13 cellular contexts compared by ENCODE assay signal in genomic region chr3:197961582-197961945, GRCh38. TPM values are rescaled to one million over a fixed set of nuclear protein-coding genes. Genes with fewer than 3 reads are reported as not detected.
A peak's percentile ranks its signal among the peaks of the same experiment; 100 is the strongest.
DNase-seq lines count a peak whose midpoint lies in the region; ATAC-seq, FAIRE-seq and TF ChIP-seq lines count a peak whose summit lies in the region.
"Had no signal": no experiment of that assay in that cellular context is flagged by ENCODE, and none has a peak within 500 bp of the region (broad histone marks: within the 10 kb centered on the region; RNA-seq: fewer than 3 reads in every experiment).

No MANE protein-coding gene starts in this region.

- H4K20me1 ChIP-seq in BLaER1 treated with 17β-estradiol and CSF1 and Interleukin-3, amounts not matched to agents 10 nM and 100 nM: peaks cover 1 to 14% (median 8%) of the 10 kb centered on the region in 11 experiments; a peak in 18 of 22 replicates
- no peaks in the 10 kb centered on the region for H4K20me1 ChIP-seq in GM23248 (ENCODE audit: insufficient read depth)
- H4K20me1 ChIP-seq in keratinocyte (ENCODE audit: control insufficient read depth, extremely low read depth, insufficient read depth, low read length): no peaks in the 10 kb centered on the region

- H2AFZ ChIP-seq in GM23248 (peak overlapping the region; percentile 91), keratinocyte (ENCODE audit: control insufficient read depth, low read length) (no peak overlapping the region)

- peaks cover 39% of the 10 kb centered on the region for H3F3A ChIP-seq in GM23248 (ENCODE audit: insufficient read depth)

- DNase-seq in GM23248 (no peak), keratinocyte (ENCODE audit: low read depth, low spot score) (no peak), NCI-H446 treated with DMSO at 0.1 percent for 48 hours (lab: John Stamatoyannopoulos, UW) (no peak), amygdala (lab: John Stamatoyannopoulos, UW) (no peak)
- DNase-seq in T-helper 2 cell treated with Interferon-gamma antibody and Interleukin-4, amounts not matched to agents 5 μg/mL and 100 μg/mL, for 36 hours (ENCODE audit: low spot score): no peak
- DNase-seq: foreskin keratinocyte; HCEC 1CT; Peyer's patch; stimulated activated naive B cell treated with anti-CD40 and anti-IgM and Interleukin-4, amounts not matched to agents 10 μg/mL and 1 μg/mL and 100 μg/mL, for 72 hours had no signal

- no peak for TF ChIP-seq CTCF in keratinocyte (optimal IDR thresholded peaks at IDR 0.05 in 1 of 3, IDR thresholded peaks at IDR 0.05 in 1 of 3, conservative IDR thresholded peaks at IDR 0.05 in 1 of 3; ENCODE audit: extremely low read depth in 1 of 3, insufficient read depth in 2 of 3, low read length in 3 of 3)

- peaks cover 18% of the 10 kb centered on the region for H3K36me3 Mint-ChIP-seq in T-helper 2 cell treated with Interferon-gamma antibody and Interleukin-4, amounts not matched to agents 5 μg/mL and 100 μg/mL, for 36 hours (ENCODE audit: low read depth)
- H3K36me3 Mint-ChIP-seq: IgD-negative memory B cell had no signal

- H3K9me3 ChIP-seq in BLaER1 treated with 17β-estradiol and CSF1 and Interleukin-3, amounts not matched to agents 10 nM and 100 nM (replicated peaks in 1 of 11): peaks cover 11 to 18% (median 13%) of the 10 kb centered on the region in 11 experiments
- no peaks in the 10 kb centered on the region for H3K9me3 ChIP-seq in GM23248 (ENCODE audit: low read depth)
- H3K9me3 ChIP-seq in keratinocyte (ENCODE audit: control insufficient read depth, low read depth, low read length): no peaks in the 10 kb centered on the region
- H3K9me3 ChIP-seq: Peyer's patch had no signal

- FAIRE-seq in keratinocyte (lab: Jason Lieb, UNC): no peak

- H3K79me2 ChIP-seq in GM23248 (ENCODE audit: insufficient read depth): 0 out of 2 replicates have a peak, but pooled peaks cover 5% of the 10 kb centered on the region
- no peaks in the 10 kb centered on the region for H3K79me2 ChIP-seq in keratinocyte (ENCODE audit: control insufficient read depth, insufficient read depth, low read length)

- no peak for ATAC-seq in HG03045 (IDR thresholded peaks at IDR 0.05; ENCODE audit: unreplicated experiment)
- no peak for ATAC-seq in HG03159 (IDR thresholded peaks at IDR 0.05; ENCODE audit: unreplicated experiment)
- ATAC-seq: foreskin keratinocyte; stimulated activated naive B cell treated with anti-CD40 and anti-IgM and Interleukin-4, amounts not matched to agents 10 μg/mL and 1 μg/mL and 100 μg/mL, for 72 hours had no signal

- 90% methylated on average over 9 of the region's 9 CpGs for WGBS in GM23248 (ENCODE audit: low coverage in 1 of 2, low lambda C conversion rate in 2 of 2, missing lambda C conversion rate in 2 of 2), 2 experiments

- H3K27ac ChIP-seq in BLaER1 treated with 17β-estradiol and CSF1 and Interleukin-3, amounts not matched to agents 10 nM and 100 nM: no peak overlapping the region
- no peak overlapping the region for H3K27ac ChIP-seq in GM23248
- no peak overlapping the region for H3K27ac ChIP-seq in keratinocyte (ENCODE audit: control insufficient read depth, insufficient read depth, low read length)
- H3K27ac ChIP-seq: foreskin keratinocyte had no signal

- peak overlapping the region; percentile 86 to 96 (median 92); a peak in 19 of 22 replicates for H3K4me2 ChIP-seq in BLaER1 treated with 17β-estradiol and CSF1 and Interleukin-3, amounts not matched to agents 10 nM and 100 nM
- H3K4me2 ChIP-seq in GM23248 (ENCODE audit: unreplicated experiment) (peak overlapping the region; percentile 90), keratinocyte (ENCODE audit: control insufficient read depth, extremely low read depth, insufficient read depth, low read depth, low read length) (peak overlapping the region; percentile 87)

- peaks cover 42% of the 10 kb centered on the region for H3K4me1 Mint-ChIP-seq in T-helper 2 cell treated with Interferon-gamma antibody and Interleukin-4, amounts not matched to agents 5 μg/mL and 100 μg/mL, for 36 hours (ENCODE audit: low read depth)

- H3K9me3 Mint-ChIP-seq in T-helper 2 cell treated with Interferon-gamma antibody and Interleukin-4, amounts not matched to agents 5 μg/mL and 100 μg/mL, for 36 hours: no peaks in the 10 kb centered on the region
- H3K9me3 Mint-ChIP-seq: IgD-negative memory B cell had no signal

- no peak overlapping the region for H3K4me3 ChIP-seq in BLaER1 treated with 17β-estradiol and CSF1 and Interleukin-3, amounts not matched to agents 10 nM and 100 nM
- peak overlapping the region; percentile 81 for H3K4me3 ChIP-seq in GM23248
- no peak overlapping the region for H3K4me3 ChIP-seq in keratinocyte (ENCODE audit: control insufficient read depth in 2 of 3, extremely low read depth in 1 of 3, insufficient read depth in 2 of 3, low read depth in 1 of 3, low read length in 3 of 3)

- H3K27ac Mint-ChIP-seq in T-helper 2 cell treated with Interferon-gamma antibody and Interleukin-4, amounts not matched to agents 5 μg/mL and 100 μg/mL, for 36 hours: no peak overlapping the region

- dilution Hi-C loops in keratinocyte (cut with MboI; ENCODE audit: extremely low pct_ligation_motif_present, low sequenced_read_pairs): no loop called here

- H3K9me2 ChIP-seq in GM23248 (ENCODE audit: insufficient read depth): no peaks in the 10 kb centered on the region

- no peak overlapping the region for H3K9ac ChIP-seq in BLaER1 treated with 17β-estradiol and CSF1 and Interleukin-3, amounts not matched to agents 10 nM and 100 nM
- H3K9ac ChIP-seq in GM23248 (no peak overlapping the region), keratinocyte (ENCODE audit: control insufficient read depth, extremely low read depth, insufficient read depth, low read length) (no peak overlapping the region)

- no peaks in the 10 kb centered on the region for H3K27me3 ChIP-seq in BLaER1 treated with 17β-estradiol and CSF1 and Interleukin-3, amounts not matched to agents 10 nM and 100 nM
- H3K27me3 ChIP-seq in GM23248 (replicated peaks; ENCODE audit: insufficient read depth): no peaks in the 10 kb centered on the region
- H3K27me3 ChIP-seq in keratinocyte (ENCODE audit: control insufficient read depth, extremely low read depth, insufficient read depth, low read length): no peaks in the 10 kb centered on the region
- H3K27me3 ChIP-seq: foreskin keratinocyte, Peyer's patch had no signal

- no peaks in the 10 kb centered on the region for H3K27me3 Mint-ChIP-seq in T-helper 2 cell treated with Interferon-gamma antibody and Interleukin-4, amounts not matched to agents 5 μg/mL and 100 μg/mL, for 36 hours (ENCODE audit: low read depth)
- H3K27me3 Mint-ChIP-seq: IgD-negative memory B cell had no signal

- no peaks in the 10 kb centered on the region for H3K9me1 ChIP-seq in keratinocyte (ENCODE audit: control insufficient read depth, extremely low read depth, insufficient read depth, low read length)

- H3K4me3 Mint-ChIP-seq in T-helper 2 cell treated with Interferon-gamma antibody and Interleukin-4, amounts not matched to agents 5 μg/mL and 100 μg/mL, for 36 hours: peak overlapping the region; percentile 93

- peaks cover 4 to 12% (median 9%) of the 10 kb centered on the region in 11 experiments; a peak in 21 of 22 replicates for H3K36me3 ChIP-seq in BLaER1 treated with 17β-estradiol and CSF1 and Interleukin-3, amounts not matched to agents 10 nM and 100 nM
- peaks cover 5% of the 10 kb centered on the region; the same call in 1 of the 2 replicates for H3K36me3 ChIP-seq in GM23248 (ENCODE audit: low read depth)
- H3K36me3 ChIP-seq in keratinocyte (ENCODE audit: control insufficient read depth in 2 of 2, extremely low read depth in 1 of 2, insufficient read depth in 2 of 2, low read length in 2 of 2): peaks cover 0 to 2% of the 10 kb centered on the region in 2 experiments
- H3K36me3 ChIP-seq: Peyer's patch had no signal

- in situ Hi-C loops in GM23248 (cut with MboI): no loop called here

- peaks cover 22 to 48% (median 40%) of the 10 kb centered on the region in 10 experiments for H3K4me1 ChIP-seq in BLaER1 treated with 17β-estradiol and CSF1 and Interleukin-3, amounts not matched to agents 10 nM and 100 nM
- 0 out of 2 replicates have a peak, but pooled peaks cover 13% of the 10 kb centered on the region for H3K4me1 ChIP-seq in GM23248 (ENCODE audit: insufficient read depth)
- peaks cover 24% of the 10 kb centered on the region for H3K4me1 ChIP-seq in keratinocyte (ENCODE audit: control insufficient read depth, extremely low read depth, insufficient read depth, low read length)
- H3K4me1 ChIP-seq: foreskin keratinocyte had no signal

RNA-seq across cellular contexts. Expression of gene LMLN, which starts 1.5 kb away (rescaled TPM):
- 3.1 and 3.4 TPM in 2 replicates for total RNA-seq in GM23248 (2014; rRNA removed; shearing (Covaris generic))
- polyA plus RNA-seq in GM23248 (2016; fragmentation: Nextera tagmentation; extraction: Ambion mirVana) (5.8 and 6.2 TPM in 2 replicates), keratinocyte (5.0 to 5.5 TPM (median 5.2 TPM) in 3 replicates)
- 3.5 TPM for polyA plus RNA-seq in keratinocyte (2011; ENCODE audit: low read depth)
- 1.8 and 2.7 TPM in 2 replicates for polyA plus RNA-seq in keratinocyte (2011; cell fraction: cytosol; rRNA removed)
- polyA plus RNA-seq in keratinocyte (2011; cell fraction: nucleus; rRNA removed): 12.1 and 13.1 TPM in 2 replicates
- 2.1 and 3.7 TPM in 2 replicates for polyA plus RNA-seq in keratinocyte (2012; ENCODE audit: low replicate concordance)
- polyA minus RNA-seq in keratinocyte: 7.2 to 18.9 TPM (median 7.3 TPM) in 3 replicates
- polyA minus RNA-seq in keratinocyte (2011; cell fraction: cytosol; rRNA and poly(A)+ RNA removed): 4.6 TPM
- polyA minus RNA-seq in keratinocyte (2011; cell fraction: nucleus; rRNA and poly(A)+ RNA removed): 12.2 and 17.6 TPM in 2 replicates

RNA-seq across cellular contexts. Expression of gene RPL35A, which starts 11.6 kb away (rescaled TPM):
- 405 and 468 TPM in 2 replicates for total RNA-seq in GM23248 (2014; rRNA removed; shearing (Covaris generic))
- polyA plus RNA-seq in GM23248 (2016; fragmentation: Nextera tagmentation; extraction: Ambion mirVana) (765 and 803 TPM in 2 replicates), keratinocyte (880 to 1,184 TPM (median 885 TPM) in 3 replicates)
- polyA plus RNA-seq in keratinocyte (2011; ENCODE audit: low read depth): 705 TPM
- 1,211 and 1,546 TPM in 2 replicates for polyA plus RNA-seq in keratinocyte (2011; cell fraction: cytosol; rRNA removed)
- 299 and 363 TPM in 2 replicates for polyA plus RNA-seq in keratinocyte (2011; cell fraction: nucleus; rRNA removed)
- polyA plus RNA-seq in keratinocyte (2012; ENCODE audit: low replicate concordance): 1,739 and 2,356 TPM in 2 replicates
- polyA minus RNA-seq in keratinocyte: 17.2 to 245 TPM (median 157 TPM) in 3 replicates
- 206 TPM for polyA minus RNA-seq in keratinocyte (2011; cell fraction: cytosol; rRNA and poly(A)+ RNA removed)
- 40.3 and 58.0 TPM in 2 replicates for polyA minus RNA-seq in keratinocyte (2011; cell fraction: nucleus; rRNA and poly(A)+ RNA removed)
